30 cellular contexts compared by ENCODE assay signal in the genomic region with DNA sequence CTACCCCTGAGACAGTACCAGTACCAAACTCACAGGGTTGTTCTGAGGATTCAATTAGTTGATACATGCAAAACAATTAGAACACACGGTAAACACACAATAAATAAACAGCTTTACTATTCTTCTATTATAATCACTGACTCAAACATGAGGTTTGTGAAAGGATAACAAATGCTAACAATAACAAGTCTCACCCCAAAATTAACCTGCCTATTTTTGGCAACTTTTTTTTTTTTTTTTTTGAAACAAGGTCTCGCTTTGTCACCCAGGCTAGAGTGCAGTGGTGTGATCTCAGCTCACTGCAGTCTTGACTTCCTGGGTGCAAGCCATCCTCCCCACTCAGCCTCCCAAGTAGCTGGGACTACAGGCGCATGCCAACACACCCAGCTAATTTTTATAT.
"Had no signal": no experiment of that assay in that cellular context is flagged by ENCODE, and none has a peak within 500 bp of the region (broad histone marks: within the 10 kb centered on the region; RNA-seq: fewer than 3 reads in every experiment).

No MANE protein-coding gene starts in this region.

- H3K4me3 Mint-ChIP-seq: activated CD4-positive, alpha-beta memory T cell treated with anti-CD3 and anti-CD28 coated beads, Interleukin-2, amount 10 ng/mL, durations not matched to agents 7 days and 5 days; activated CD4-positive, alpha-beta T cell treated with anti-CD3 and anti-CD28 coated beads, Interleukin-2, amount 10 ng/mL, durations not matched to agents 7 days and 5 days; activated naive CD8-positive, alpha-beta T cell; activated T-cell treated with anti-CD3 and anti-CD28 coated beads, Interleukin-2, amount 50 U/mL, for 24 hours; activated T-cell treated with anti-CD3 and anti-CD28 coated beads, Interleukin-2, amount 50 U/mL, for 72 hours; T-helper 17 cell; T-helper 2 cell treated with Interferon-gamma antibody and Interleukin-4, amounts not matched to agents 5 μg/mL and 100 μg/mL, for 36 hours had no signal

- DNase-seq: activated CD4-positive, alpha-beta memory T cell treated with anti-CD3 and anti-CD28 coated beads, Interleukin-2, amount 10 ng/mL, durations not matched to agents 7 days and 5 days; activated CD4-positive, alpha-beta T cell treated with anti-CD3 and anti-CD28 coated beads for 1 hour; activated CD4-positive, alpha-beta T cell treated with anti-CD3 and anti-CD28 coated beads for 4 hours; activated CD4-positive, alpha-beta T cell treated with anti-CD3 and anti-CD28 coated beads, Interleukin-2, amount 10 ng/mL, durations not matched to agents 7 days and 5 days; activated CD4-positive, alpha-beta T cell treated with anti-CD3 and anti-CD28 coated beads, Interleukin-2, amount 50 U/mL, for 4 hours; activated CD8-positive, alpha-beta memory T cell treated with anti-CD3 and anti-CD28 coated beads, Interleukin-2, amount 50 U/mL, for 48 hours; activated gamma-delta T cell treated with Interleukin-2 at 50 U/mL for 16 hours; activated naive CD4-positive, alpha-beta T cell treated with anti-CD3 and anti-CD28 coated beads, Interleukin-2, amount 50 U/mL, for 16 hours; activated naive CD4-positive, alpha-beta T cell treated with Interleukin-2 at 50 U/mL for 16 hours; activated T-cell treated with anti-CD3 and anti-CD28 coated beads for 4 hours; activated T-cell treated with anti-CD3 and anti-CD28 coated beads, Interleukin-2, amount 50 U/mL, for 24 hours; activated T-cell treated with anti-CD3 and anti-CD28 coated beads, Interleukin-2, amount 50 U/mL, for 72 hours; amniotic stem cell; anterior cingulate cortex; brain microvascular endothelial cell; caudate nucleus; cortex of kidney; effector CD8-positive, alpha-beta T cell; esophagus squamous epithelium; foreskin melanocyte; T-helper 1 cell; T-helper 17 cell; T1000 had no signal

- ATAC-seq: activated T-cell treated with anti-CD3 and anti-CD28 coated beads, Interleukin-2, amount 50 U/mL, for 72 hours; T-helper 17 cell had no signal

- H3K27ac ChIP-seq: brain microvascular endothelial cell, epithelial cell of prostate, esophagus squamous epithelium had no signal

- FAIRE-seq: astrocyte, colon, endometrium, endothelial cell of umbilical vein had no signal

- H3K27me3 Mint-ChIP-seq: activated CD4-positive, alpha-beta memory T cell treated with anti-CD3 and anti-CD28 coated beads, Interleukin-2, amount 10 ng/mL, durations not matched to agents 7 days and 5 days; activated CD4-positive, alpha-beta T cell treated with anti-CD3 and anti-CD28 coated beads, Interleukin-2, amount 10 ng/mL, durations not matched to agents 7 days and 5 days; activated naive CD8-positive, alpha-beta T cell; activated T-cell treated with anti-CD3 and anti-CD28 coated beads, Interleukin-2, amount 50 U/mL, for 24 hours; T-helper 17 cell had no signal

- H3K27me3 ChIP-seq: brain microvascular endothelial cell, esophagus squamous epithelium had no signal

- H3K9me3 Mint-ChIP-seq: activated CD4-positive, alpha-beta memory T cell treated with anti-CD3 and anti-CD28 coated beads, Interleukin-2, amount 10 ng/mL, durations not matched to agents 7 days and 5 days; activated CD4-positive, alpha-beta T cell treated with anti-CD3 and anti-CD28 coated beads, Interleukin-2, amount 10 ng/mL, durations not matched to agents 7 days and 5 days; activated T-cell treated with anti-CD3 and anti-CD28 coated beads, Interleukin-2, amount 50 U/mL, for 24 hours; activated T-cell treated with anti-CD3 and anti-CD28 coated beads, Interleukin-2, amount 50 U/mL, for 72 hours; T-helper 2 cell treated with Interferon-gamma antibody and Interleukin-4, amounts not matched to agents 5 μg/mL and 100 μg/mL, for 36 hours had no signal

- H3K36me3 ChIP-seq: brain microvascular endothelial cell, esophagus squamous epithelium had no signal

- H3K9me3 ChIP-seq: esophagus squamous epithelium had no signal

- H3K4me3 ChIP-seq: esophagus squamous epithelium had no signal

- H3K27ac Mint-ChIP-seq: activated CD4-positive, alpha-beta memory T cell treated with anti-CD3 and anti-CD28 coated beads, Interleukin-2, amount 10 ng/mL, durations not matched to agents 7 days and 5 days; activated CD4-positive, alpha-beta T cell treated with anti-CD3 and anti-CD28 coated beads, Interleukin-2, amount 10 ng/mL, durations not matched to agents 7 days and 5 days; activated naive CD8-positive, alpha-beta T cell; activated T-cell treated with anti-CD3 and anti-CD28 coated beads, Interleukin-2, amount 50 U/mL, for 24 hours; activated T-cell treated with anti-CD3 and anti-CD28 coated beads, Interleukin-2, amount 50 U/mL, for 72 hours; T-helper 17 cell; T-helper 2 cell treated with Interferon-gamma antibody and Interleukin-4, amounts not matched to agents 5 μg/mL and 100 μg/mL, for 36 hours had no signal
